ENCODE assay signal across 8 cellular contexts in the genomic region with DNA sequence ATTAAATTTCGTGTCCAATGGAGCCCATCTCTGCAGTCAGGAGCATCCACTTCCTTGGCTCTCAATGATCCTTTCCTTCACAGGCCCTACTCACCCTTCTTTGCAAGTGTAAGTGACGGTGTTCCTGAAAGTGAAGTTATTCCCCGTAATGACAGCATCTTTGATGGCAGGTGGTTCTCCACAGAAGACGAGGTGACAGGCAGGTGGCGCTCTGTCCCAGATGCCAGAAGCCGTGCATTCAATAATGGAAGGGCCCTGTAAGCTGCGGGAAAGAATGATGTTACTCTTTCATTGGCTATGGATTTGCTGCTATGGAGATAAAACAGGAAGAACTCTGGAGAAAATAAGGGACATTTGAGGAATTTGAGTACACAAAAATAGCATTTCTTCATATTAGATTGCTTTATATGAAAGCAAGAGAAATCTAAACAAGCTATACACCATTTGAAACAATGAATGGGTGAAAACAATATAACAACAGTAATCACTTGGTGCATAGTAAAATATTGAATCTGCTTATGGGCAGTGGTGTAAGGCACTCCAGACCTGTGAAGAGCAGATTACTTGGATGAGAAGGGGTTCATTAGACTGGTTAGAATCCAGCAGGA.
A peak's percentile ranks its signal among the peaks of the same experiment; 100 is the strongest.
DNase-seq lines count a peak whose midpoint lies in the region; ATAC-seq and TF ChIP-seq lines count a peak whose summit lies in the region.

No MANE protein-coding gene starts in this region.

- H3K36me3 ChIP-seq in Caco-2 (ENCODE audit: control insufficient read depth, insufficient read depth, low read length) = no peaks in the 10 kb centered on the region
- no peaks in the 10 kb centered on the region for H3K36me3 ChIP-seq in Karpas-422 (ENCODE audit: insufficient read depth, low read length)
- H3K36me3 ChIP-seq in heart right ventricle = peaks cover 0 to 37% (median 0%) of the 10 kb centered on the region in 9 donors

- H3K36me3 Mint-ChIP-seq in Caco-2 (ENCODE audit: insufficient read depth, unreplicated experiment) (no peaks in the 10 kb centered on the region), WTC11 (no peaks in the 10 kb centered on the region)

- no TSS peak for BruUV-seq in Caco-2 (replicated peaks; lab: Mats Ljungman, UMichigan)

- no peak overlapping the region for H3K9ac ChIP-seq in Karpas-422 (ENCODE audit: low read length)

- H3K27ac ChIP-seq in Karpas-422 (ENCODE audit: low read length) = no peak overlapping the region
- no peak overlapping the region for H3K27ac ChIP-seq in heart right ventricle

- POLR2A ChIA-PET in Caco-2 (lab: Charles Lee) = no interaction called here
- POLR2A ChIA-PET in WTC11 (lab: Charles Lee) = no interaction called here

- TF ChIP-seq CTCF in Caco-2 (IDR thresholded peaks at IDR 0.05; ENCODE audit: insufficient read depth in 1 of 2, low read depth in 1 of 2, low read length in 1 of 2, severe bottlenecking in 1 of 2, unreplicated experiment in 1 of 2) = peak; percentile 34 to 53
- 0 out of 2 replicates have a peak, but pooled peaks have one; percentile 29 for TF ChIP-seq CTCF in WTC11 (IDR thresholded peaks at IDR 0.05)
- peak in 6 of 9 donors; percentile 22 to 57 (median 38) for TF ChIP-seq CTCF in heart right ventricle (IDR thresholded peaks at IDR 0.05)

- H3K9me2 ChIP-seq in Karpas-422 (replicated peaks; ENCODE audit: insufficient read depth, low read length) = no peaks in the 10 kb centered on the region

- 31 to 39% methylated on average over 7 of the region's 7 CpGs for WGBS in heart right ventricle, 2 donors

- H3K4me1 ChIP-seq in Caco-2 = peaks cover 6% of the 10 kb centered on the region; the same call in 1 of the 2 replicates
- H3K4me1 ChIP-seq in Karpas-422 (ENCODE audit: low read length) = no peaks in the 10 kb centered on the region
- H3K4me1 ChIP-seq in heart right ventricle = no peaks in the 10 kb centered on the region

- H3K4me1 Mint-ChIP-seq in Caco-2 (ENCODE audit: low read depth, unreplicated experiment) (no peaks in the 10 kb centered on the region), WTC11 (no peaks in the 10 kb centered on the region)

- H2AFZ ChIP-seq in Karpas-422 (ENCODE audit: low read length) = no peak overlapping the region

- no peak overlapping the region for H3K4me2 ChIP-seq in Karpas-422 (ENCODE audit: low read depth, low read length, poor library complexity, severe bottlenecking)

- no peaks in the 10 kb centered on the region for H3K79me2 ChIP-seq in Karpas-422 (ENCODE audit: low read length)

- intact Hi-C loops in Caco-2 (cut with micrococcal nuclease; ENCODE audit: unreplicated experiment) (loop anchor here (5.0 kb wide), 2 partner anchors 195 to 245 kb away; no protein-coding TSS in a partner anchor), heart right ventricle (cut with DNase I) (no loop called here)

- no peak overlapping the region for H3K27ac Mint-ChIP-seq in Caco-2 (ENCODE audit: unreplicated experiment)
- no peak overlapping the region for H3K27ac Mint-ChIP-seq in WTC11

- no peak overlapping the region for H3K4me3 Mint-ChIP-seq in Caco-2 (ENCODE audit: unreplicated experiment)
- no peak overlapping the region for H3K4me3 Mint-ChIP-seq in WTC11

- DNase-seq in Caco-2 = peak; percentile 46 to 50
- DNase-seq in Karpas-422 = peak; percentile 71
- DNase-seq in WTC11 (ENCODE audit: low spot score) = peak; percentile 77
- peak; percentile 10 to 35 for DNase-seq in heart right ventricle
- DNase-seq in stimulated activated CD4-positive, alpha-beta T cell treated with anti-CD3 and anti-CD28 coated beads, Interleukin-4, amount 100 ng/mL, for 48 hours (ENCODE audit: low read depth in 2 of 2) = peak; percentile 2 to 27
- DNase-seq in NCI-H2196 (lab: John Stamatoyannopoulos, UW; ENCODE audit: unreplicated experiment) = no peak

- H3K9me3 Mint-ChIP-seq in Caco-2 (ENCODE audit: unreplicated experiment) = peaks cover 6% of the 10 kb centered on the region
- H3K9me3 Mint-ChIP-seq in WTC11 = no peaks in the 10 kb centered on the region

- ATAC-seq in GM18909 (IDR thresholded peaks at IDR 0.05; ENCODE audit: poor library complexity, unreplicated experiment) (peak; percentile 80), WTC11 (peak; percentile 94), heart right ventricle (peak in 1 of 8 donors; percentile 10), HG03432 (IDR thresholded peaks at IDR 0.05; ENCODE audit: unreplicated experiment) (no peak)

- H3K9me3 ChIP-seq in Caco-2 = no peaks in the 10 kb centered on the region
- no peaks in the 10 kb centered on the region for H3K9me3 ChIP-seq in Karpas-422 (ENCODE audit: low read length)
- no peaks in the 10 kb centered on the region for H3K9me3 ChIP-seq in heart right ventricle

- H3K27me3 ChIP-seq in Caco-2 (replicated peaks; ENCODE audit: control insufficient read depth, insufficient read depth, low read length) (no peaks in the 10 kb centered on the region), Karpas-422 (ENCODE audit: low read length) (no peaks in the 10 kb centered on the region), heart right ventricle (no peaks in the 10 kb centered on the region)

- H3K4me3 ChIP-seq in Caco-2 (ENCODE audit: low read depth, low read length) (no peak overlapping the region), Karpas-422 (ENCODE audit: low read length) (no peak overlapping the region), heart right ventricle (no peak overlapping the region)

- no peaks in the 10 kb centered on the region for H4K20me1 ChIP-seq in Karpas-422 (ENCODE audit: insufficient read depth, low read depth, low read length)

- H3K27me3 Mint-ChIP-seq in Caco-2 (ENCODE audit: insufficient read depth, unreplicated experiment) = no peaks in the 10 kb centered on the region
- no peaks in the 10 kb centered on the region for H3K27me3 Mint-ChIP-seq in WTC11 (ENCODE audit: low read depth)

- CTCF ChIA-PET in Caco-2 (lab: Charles Lee) = interaction anchor here (0.8 to 1.2 kb wide), 2 partner anchors 145 to 196 kb away, joined by 3 to 4 read pairs; no protein-coding TSS in a partner anchor
- CTCF ChIA-PET in WTC11 (lab: Charles Lee) = interaction anchor here (0.5 to 3.2 kb wide), 10 partner anchors 9 to 245 kb away, joined by 3 to 22 read pairs (median 4); a partner anchor contains a TSS

TF ChIP-seq in WTC11, 78 proteins besides CTCF, POLR2A, EP300 and RAD21:
- TF ChIP-seq JAZF1 (CRISPR knock-in tag; IDR thresholded peaks at IDR 0.05) = no peak
- TF ChIP-seq, protein P1, sequence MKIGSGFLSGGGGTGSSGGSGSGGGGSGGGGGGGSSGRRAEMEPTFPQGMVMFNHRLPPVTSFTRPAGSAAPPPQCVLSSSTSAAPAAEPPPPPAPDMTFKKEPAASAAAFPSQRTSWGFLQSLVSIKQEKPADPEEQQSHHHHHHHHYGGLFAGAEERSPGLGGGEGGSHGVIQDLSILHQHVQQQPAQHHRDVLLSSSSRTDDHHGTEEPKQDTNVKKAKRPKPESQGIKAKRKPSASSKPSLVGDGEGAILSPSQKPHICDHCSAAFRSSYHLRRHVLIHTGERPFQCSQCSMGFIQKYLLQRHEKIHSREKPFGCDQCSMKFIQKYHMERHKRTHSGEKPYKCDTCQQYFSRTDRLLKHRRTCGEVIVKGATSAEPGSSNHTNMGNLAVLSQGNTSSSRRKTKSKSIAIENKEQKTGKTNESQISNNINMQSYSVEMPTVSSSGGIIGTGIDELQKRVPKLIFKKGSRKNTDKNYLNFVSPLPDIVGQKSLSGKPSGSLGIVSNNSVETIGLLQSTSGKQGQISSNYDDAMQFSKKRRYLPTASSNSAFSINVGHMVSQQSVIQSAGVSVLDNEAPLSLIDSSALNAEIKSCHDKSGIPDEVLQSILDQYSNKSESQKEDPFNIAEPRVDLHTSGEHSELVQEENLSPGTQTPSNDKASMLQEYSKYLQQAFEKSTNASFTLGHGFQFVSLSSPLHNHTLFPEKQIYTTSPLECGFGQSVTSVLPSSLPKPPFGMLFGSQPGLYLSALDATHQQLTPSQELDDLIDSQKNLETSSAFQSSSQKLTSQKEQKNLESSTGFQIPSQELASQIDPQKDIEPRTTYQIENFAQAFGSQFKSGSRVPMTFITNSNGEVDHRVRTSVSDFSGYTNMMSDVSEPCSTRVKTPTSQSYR (CRISPR knock-in tag; IDR thresholded peaks at IDR 0.05) = no peak
- no peak for TF ChIP-seq ZNF232 (CRISPR knock-in tag; IDR thresholded peaks at IDR 0.05)
- no peak for TF ChIP-seq TEAD1 (CRISPR knock-in tag; IDR thresholded peaks at IDR 0.05)
- TF ChIP-seq GABPB1 (CRISPR knock-in tag; IDR thresholded peaks at IDR 0.05) = no peak
- TF ChIP-seq, protein P2, sequence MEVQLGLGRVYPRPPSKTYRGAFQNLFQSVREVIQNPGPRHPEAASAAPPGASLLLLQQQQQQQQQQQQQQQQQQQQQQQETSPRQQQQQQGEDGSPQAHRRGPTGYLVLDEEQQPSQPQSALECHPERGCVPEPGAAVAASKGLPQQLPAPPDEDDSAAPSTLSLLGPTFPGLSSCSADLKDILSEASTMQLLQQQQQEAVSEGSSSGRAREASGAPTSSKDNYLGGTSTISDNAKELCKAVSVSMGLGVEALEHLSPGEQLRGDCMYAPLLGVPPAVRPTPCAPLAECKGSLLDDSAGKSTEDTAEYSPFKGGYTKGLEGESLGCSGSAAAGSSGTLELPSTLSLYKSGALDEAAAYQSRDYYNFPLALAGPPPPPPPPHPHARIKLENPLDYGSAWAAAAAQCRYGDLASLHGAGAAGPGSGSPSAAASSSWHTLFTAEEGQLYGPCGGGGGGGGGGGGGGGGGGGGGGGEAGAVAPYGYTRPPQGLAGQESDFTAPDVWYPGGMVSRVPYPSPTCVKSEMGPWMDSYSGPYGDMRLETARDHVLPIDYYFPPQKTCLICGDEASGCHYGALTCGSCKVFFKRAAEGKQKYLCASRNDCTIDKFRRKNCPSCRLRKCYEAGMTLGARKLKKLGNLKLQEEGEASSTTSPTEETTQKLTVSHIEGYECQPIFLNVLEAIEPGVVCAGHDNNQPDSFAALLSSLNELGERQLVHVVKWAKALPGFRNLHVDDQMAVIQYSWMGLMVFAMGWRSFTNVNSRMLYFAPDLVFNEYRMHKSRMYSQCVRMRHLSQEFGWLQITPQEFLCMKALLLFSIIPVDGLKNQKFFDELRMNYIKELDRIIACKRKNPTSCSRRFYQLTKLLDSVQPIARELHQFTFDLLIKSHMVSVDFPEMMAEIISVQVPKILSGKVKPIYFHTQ (CRISPR knock-in tag; IDR thresholded peaks at IDR 0.05) = no peak
- no peak for TF ChIP-seq CREM (CRISPR knock-in tag; IDR thresholded peaks at IDR 0.05)
- no peak for TF ChIP-seq SP1 (CRISPR knock-in tag; conservative IDR thresholded peaks at IDR 0.05)
